8 cellular contexts compared by ENCODE assay signal in the genomic region with DNA sequence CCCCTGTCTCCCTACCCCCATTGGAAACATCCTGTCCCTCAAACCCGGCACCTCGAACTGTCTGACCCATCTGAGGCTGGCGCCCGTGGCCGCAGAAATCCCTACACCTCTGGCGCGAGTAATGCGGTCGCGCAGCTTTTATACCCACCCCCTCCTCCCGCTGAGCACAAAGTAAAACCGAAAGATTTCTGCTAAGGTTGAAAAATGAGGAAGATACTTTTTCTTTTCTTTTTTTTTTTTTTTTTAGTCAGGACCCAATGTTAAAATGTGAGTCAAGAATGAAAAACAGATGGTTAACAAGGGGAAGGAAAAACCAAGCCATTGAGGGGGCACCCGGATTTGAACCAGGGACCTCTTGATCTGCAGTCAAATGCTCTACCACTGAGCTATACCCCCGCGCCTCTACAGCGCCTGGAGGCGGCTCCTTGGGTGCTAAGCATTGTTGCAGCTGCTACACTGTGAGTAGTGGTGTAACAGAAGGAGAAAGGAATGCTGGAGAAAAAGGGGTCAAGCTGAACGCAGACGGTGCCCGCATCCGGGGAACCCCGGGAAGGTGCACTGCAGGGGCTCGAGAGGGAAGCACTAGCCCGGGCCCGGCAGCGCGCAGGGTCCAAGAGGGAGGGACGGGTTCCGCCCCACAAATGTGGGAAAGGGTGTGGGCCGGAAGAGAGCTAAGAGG. TPM values are rescaled to one million over a fixed set of nuclear protein-coding genes. Genes with fewer than 3 reads are reported as not detected.
DNase-seq lines count a peak whose midpoint lies in the region; ATAC-seq and TF ChIP-seq lines count a peak whose summit lies in the region.

No MANE protein-coding gene starts in this region.

- no peaks in the 10 kb centered on the region for H3K27me3 ChIP-seq in adrenal gland
- H3K27me3 ChIP-seq in heart right ventricle, result no peaks in the 10 kb centered on the region

- DNase-seq in GM12865 (ENCODE audit: low read depth) (peak; percentile 93), NCI-H1417 (lab: John Stamatoyannopoulos, UW) (peak; percentile 83 to 94 (median 89)), T follicular helper cell (ENCODE audit: low read depth) (peak; percentile 80), adrenal gland (peak; percentile 87 to 98 (median 90)), heart right ventricle (peak; percentile 85 to 92), progenitor cell of endocrine pancreas (ENCODE audit: low spot score, unreplicated experiment) (peak; percentile 94), ureter (ENCODE audit: low spot score) (peak; percentile 96)

- peak overlapping the region; percentile 71 to 95 (median 89) for H3K27ac ChIP-seq in adrenal gland
- H3K27ac ChIP-seq in heart right ventricle, result peak overlapping the region; percentile 85 to 99 (median 95)

- no peaks in the 10 kb centered on the region for H3K9me3 Mint-ChIP-seq in progenitor cell of endocrine pancreas (ENCODE audit: low read depth)

- H3K4me3 Mint-ChIP-seq in progenitor cell of endocrine pancreas (ENCODE audit: low read depth), result peak overlapping the region; percentile 93

- H3K9me3 ChIP-seq in adrenal gland (replicated peaks in 1 of 3) (no peaks in the 10 kb centered on the region), heart right ventricle (no peaks in the 10 kb centered on the region)

- no peaks in the 10 kb centered on the region for H3K36me3 Mint-ChIP-seq in progenitor cell of endocrine pancreas (ENCODE audit: insufficient read depth)

- H3K4me1 ChIP-seq in adrenal gland (replicated peaks in 1 of 2) (peaks cover 33 to 42% of the 10 kb centered on the region in 2 donors), heart right ventricle (peaks cover 15 to 51% (median 43%) of the 10 kb centered on the region in 9 donors)

- intact Hi-C loops in adrenal gland (cut with DNase I), result no loop called here
- intact Hi-C loops in heart right ventricle (cut with DNase I), result loop anchor here in 2 of 10 donors (2.0 to 5.0 kb wide), 2 partner anchors 53 to 98 kb away; partner anchors contain the start of gene FBXO47 (in 1 of the 2)

- H3K4me3 ChIP-seq in GM12865 (ENCODE audit: low read depth, low read length) (peak overlapping the region; percentile 84), adrenal gland (peak overlapping the region; percentile 66 to 98 (median 92)), heart right ventricle (peak overlapping the region; percentile 75 to 99 (median 94))

- H3K36me3 ChIP-seq in adrenal gland (replicated peaks in 1 of 2), result no peaks in the 10 kb centered on the region
- peaks cover 0 to 18% (median 0%) of the 10 kb centered on the region in 9 donors for H3K36me3 ChIP-seq in heart right ventricle

- peaks cover 2% of the 10 kb centered on the region for H3K27me3 Mint-ChIP-seq in progenitor cell of endocrine pancreas

- peak in 1 of 2 donors; percentile 61 for TF ChIP-seq POLR2A in adrenal gland (IDR thresholded peaks at IDR 0.05)

- peaks cover 27% of the 10 kb centered on the region for H3K4me1 Mint-ChIP-seq in progenitor cell of endocrine pancreas (ENCODE audit: low read depth)

- TF ChIP-seq CTCF in GM12865 (IDR thresholded peaks at IDR 0.05; ENCODE audit: insufficient read depth, low read depth, low read length, missing control alignments) (peak; percentile 26), adrenal gland (IDR thresholded peaks at IDR 0.05) (peak in 1 of 6 experiments; percentile 11), heart right ventricle (IDR thresholded peaks at IDR 0.05) (peak in 4 of 9 donors; percentile 7 to 53 (median 47)), progenitor cell of endocrine pancreas (IDR thresholded peaks at IDR 0.05; ENCODE audit: unreplicated experiment) (peak; percentile 9)

- peak; percentile 35 for ATAC-seq in HG02623 (IDR thresholded peaks at IDR 0.05; ENCODE audit: unreplicated experiment)
- ATAC-seq in heart right ventricle, result peak; percentile 72 to 87 (median 80)

- peak overlapping the region; percentile 100 for H3K27ac Mint-ChIP-seq in progenitor cell of endocrine pancreas

- 1 to 3% (median 2%) methylated on average over 29 to 30 of the region's 30 CpGs for WGBS in adrenal gland, 4 donors
- 1 to 2% methylated on average over 30 of the region's 30 CpGs for WGBS in heart right ventricle, 2 donors

RNA-seq across cellular contexts. Expression of gene LASP1, which starts 0.8 kb away (rescaled TPM):
- total RNA-seq in adrenal gland (100 to 1,000 TPM in 5 of 8 donors, 10 to 100 TPM in 3; 73.4 to 123 (median 104) TPM), heart right ventricle (10 to 100 TPM; 19.5 to 56.9 (median 23.0) TPM), progenitor cell of endocrine pancreas (134 and 135 TPM in 2 replicates), ureter (126 TPM)
- polyA plus RNA-seq in adrenal gland (10 to 100 TPM; 36.3 to 65.1 (median 43.3) TPM), heart right ventricle (10 to 100 TPM; 21.3 to 25.4 TPM)

RNA-seq across cellular contexts. Expression of gene RPL23, which starts 15.6 kb away (rescaled TPM):
- total RNA-seq in adrenal gland (1,000 to 10,000 TPM in 6 of 8 donors, 100 to 1,000 TPM in 2; 927 to 1,685 (median 1,368) TPM), heart right ventricle (100 to 1,000 TPM; 725 to 991 (median 835) TPM), progenitor cell of endocrine pancreas (1,623 and 1,642 TPM in 2 replicates), ureter (1,659 TPM)
- polyA plus RNA-seq in adrenal gland (1,000 to 10,000 TPM; 2,027 to 3,246 (median 2,815) TPM), heart right ventricle (1,000 to 10,000 TPM; 1,798 to 2,733 TPM)

RNA-seq across cellular contexts. Expression of gene CWC25, which starts 44.0 kb away (rescaled TPM):
- total RNA-seq in adrenal gland (10 to 100 TPM in 7 of 8 donors, 1 to 10 TPM in 1; 4.5 to 21.8 (median 14.3) TPM), heart right ventricle (10 to 100 TPM in 2 of 10 donors, 1 to 10 TPM in 8; 7.7 to 11.2 (median 9.0) TPM), progenitor cell of endocrine pancreas (17.1 and 19.9 TPM in 2 replicates), ureter (29.0 TPM)
- polyA plus RNA-seq in adrenal gland (10 to 100 TPM; 20.7 to 47.8 (median 33.1) TPM), heart right ventricle (10 to 100 TPM in 1 of 2 donors, 1 to 10 TPM in 1; 9.1 to 22.6 TPM)

Comparison
In these comparisons a context has a peak if more than half of its experiments do, and no peak if none do; other contexts are left out.
1. Peak in every context shown above with its lines: DNase-seq, ATAC-seq, H3K4me3 ChIP-seq and H3K27ac ChIP-seq.